ENCODE assay signal across 8 cellular contexts in the genomic region with DNA sequence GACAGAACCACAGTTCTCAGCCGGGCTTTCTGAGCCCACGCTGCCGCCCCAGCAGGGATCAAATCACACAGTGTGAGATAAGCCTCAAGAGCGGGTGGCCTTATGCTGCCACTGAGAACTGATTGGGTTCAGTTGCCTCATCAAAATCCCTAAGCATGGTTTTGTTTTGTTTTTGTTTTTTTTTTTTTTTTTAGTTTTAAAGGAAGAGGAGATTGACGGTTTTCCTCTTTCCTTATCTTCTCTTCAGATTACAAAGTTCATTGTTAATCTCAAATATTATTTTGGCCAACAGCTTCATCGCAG. TPM values are rescaled to one million over a fixed set of nuclear protein-coding genes. Genes with fewer than 3 reads are reported as not detected.
DNase-seq lines count a peak whose midpoint lies in the region; ATAC-seq and TF ChIP-seq lines count a peak whose summit lies in the region.

No MANE protein-coding gene starts in this region.

- DNase-seq in left ventricle myocardium inferior (no peak), smooth muscle cell (lab: John Stamatoyannopoulos, UW; ENCODE audit: unreplicated experiment) (no peak), HT-29 (ENCODE audit: low spot score) (no peak), AG08396 (ENCODE audit: low spot score) (no peak)

- peaks cover 6% of the 10 kb centered on the region for H3F3A ChIP-seq in smooth muscle cell (ENCODE audit: low read depth)

- H3K27ac ChIP-seq in left ventricle myocardium inferior (replicated peaks) (peak overlapping the region; percentile 100), smooth muscle cell (ENCODE audit: low read depth) (peak overlapping the region; percentile 96)

- peak overlapping the region; percentile 95 for H3K9ac ChIP-seq in smooth muscle cell (ENCODE audit: low read depth)

- no peaks in the 10 kb centered on the region for H4K20me1 ChIP-seq in smooth muscle cell (ENCODE audit: low read depth)

- WGBS in smooth muscle cell (ENCODE audit: low lambda C conversion rate) = 9% methylated on average over 6 of the region's 6 CpGs

- peak overlapping the region; percentile 95 for H3K4me3 ChIP-seq in WI38 (ENCODE audit: low read depth, low read length)
- peak overlapping the region; percentile 92 for H3K4me3 ChIP-seq in left ventricle myocardium inferior
- peak overlapping the region; percentile 91 for H3K4me3 ChIP-seq in smooth muscle cell

- H3K4me2 ChIP-seq in smooth muscle cell = peak overlapping the region; percentile 100

- H2AFZ ChIP-seq in smooth muscle cell (ENCODE audit: low read depth) = peak overlapping the region; percentile 99

- H3K36me3 ChIP-seq in left ventricle myocardium inferior (peaks cover 34% of the 10 kb centered on the region), smooth muscle cell (ENCODE audit: low read depth) (peaks cover 3% of the 10 kb centered on the region)

- peaks cover 20% of the 10 kb centered on the region for H3K79me2 ChIP-seq in smooth muscle cell (ENCODE audit: low read depth)

- TF ChIP-seq CTCF in WI38 (IDR thresholded peaks at IDR 0.05; ENCODE audit: low read depth, low read length) (no peak), left ventricle myocardium inferior (IDR thresholded peaks at IDR 0.05; ENCODE audit: borderline replicate concordance) (no peak), smooth muscle cell (IDR thresholded peaks at IDR 0.05; ENCODE audit: borderline replicate concordance, insufficient read depth, poor library complexity, severe bottlenecking) (no peak)

- H3K4me1 ChIP-seq in left ventricle myocardium inferior (peaks cover 39% of the 10 kb centered on the region), smooth muscle cell (ENCODE audit: low read depth) (peaks cover 16% of the 10 kb centered on the region)

- H3K9me3 ChIP-seq in left ventricle myocardium inferior (replicated peaks) (no peaks in the 10 kb centered on the region), smooth muscle cell (replicated peaks; ENCODE audit: low read depth) (no peaks in the 10 kb centered on the region)

- ATAC-seq in GM18519 (IDR thresholded peaks at IDR 0.05; ENCODE audit: low FRiP score, unreplicated experiment) (peak; percentile 4), HG02763 (IDR thresholded peaks at IDR 0.05; ENCODE audit: unreplicated experiment) (peak; percentile 10), GM21360 (IDR thresholded peaks at IDR 0.05; ENCODE audit: unreplicated experiment) (no peak)

- intact Hi-C loops in left ventricle myocardium inferior (cut with micrococcal nuclease) = no loop called here

- H3K27me3 ChIP-seq in left ventricle myocardium inferior (ENCODE audit: low read depth) (no peaks in the 10 kb centered on the region), smooth muscle cell (ENCODE audit: low read depth) (peaks cover 9% of the 10 kb centered on the region)

RNA-seq across cellular contexts. Expression of a gene that starts 0.6 kb away (rescaled TPM):
- 39.0 TPM for total RNA-seq in left ventricle myocardium inferior
- 27.6 and 56.3 TPM in 2 replicates for total RNA-seq in smooth muscle cell
- 43.5 and 44.8 TPM in 2 replicates for polyA plus RNA-seq in smooth muscle cell
- total RNA-seq in HT-29 (2014; rRNA removed; shearing (Covaris generic)) = 40.5 and 42.3 TPM in 2 replicates
